Comparison of ENCODE assay signal across 8 cellular contexts in genomic region chr12:80936642-80937390, GRCh38. TPM values are rescaled to one million over a fixed set of nuclear protein-coding genes. Genes with fewer than 3 reads are reported as not detected.
DNase-seq lines count a peak whose midpoint lies in the region; ATAC-seq and TF ChIP-seq lines count a peak whose summit lies in the region.

No MANE protein-coding gene starts in this region.

- H3K27me3 ChIP-seq in H9 (ENCODE audit: insufficient read depth, low read length): no peaks in the 10 kb centered on the region
- H3K27me3 ChIP-seq in body of pancreas: no peaks in the 10 kb centered on the region
- H3K27me3 ChIP-seq in iPS-15b (ENCODE audit: control insufficient read depth, insufficient read depth, low read length): peaks cover 22% of the 10 kb centered on the region
- H3K27me3 ChIP-seq in sigmoid colon: peaks cover 0 to 13% (median 6%) of the 10 kb centered on the region in 3 donors
- H3K27me3 ChIP-seq in CD8-positive, alpha-beta T cell (ENCODE audit: insufficient read depth, low read length): no peaks in the 10 kb centered on the region

- no CpG with 5 or more reads among the region's 67 CpGs for WGBS in H9 (ENCODE audit: extremely low coverage, insufficient read length, low lambda C conversion rate)
- 0% methylated on average over 12 to 60 of the region's 67 CpGs for WGBS in body of pancreas, 2 donors
- WGBS in sigmoid colon, 2 donors: 1% methylated on average over 67 of the region's 67 CpGs

- H3K23ac ChIP-seq in H9 (ENCODE audit: insufficient read length, low read depth, low read length): no peak overlapping the region

- no peak overlapping the region for H2BK5ac ChIP-seq in H9 (ENCODE audit: insufficient read length, low read length)

- H3K9me3 ChIP-seq in H9 (ENCODE audit: control insufficient read depth, low read depth, low read length) (no peaks in the 10 kb centered on the region), body of pancreas (no peaks in the 10 kb centered on the region), iPS-15b (ENCODE audit: control insufficient read depth, insufficient read depth, low read length) (no peaks in the 10 kb centered on the region), sigmoid colon (no peaks in the 10 kb centered on the region)
- H3K9me3 ChIP-seq in CD8-positive, alpha-beta T cell (ENCODE audit: low read length): no peaks in the 10 kb centered on the region

- H2BK15ac ChIP-seq in H9 (ENCODE audit: low read depth, low read length): no peak overlapping the region

- no peak overlapping the region for H4K5ac ChIP-seq in H9 (ENCODE audit: insufficient read length, low read depth, low read length)

- no peak overlapping the region for H2BK120ac ChIP-seq in H9 (ENCODE audit: low read depth, low read length, poor library complexity, severe bottlenecking)

- intact Hi-C loops in body of pancreas (cut with DNase I): no loop called here
- intact Hi-C loops in sigmoid colon (cut with DNase I): loop anchor here (10.0 kb wide), 1 partner anchor 328 kb away; no protein-coding TSS in a partner anchor
- intact Hi-C loops in CD8-positive, alpha-beta T cell (cut with DNase I, micrococcal nuclease): no loop called here

- H2BK20ac ChIP-seq in H9 (ENCODE audit: low read depth, low read length, poor library complexity, severe bottlenecking): no peak overlapping the region

- no peak overlapping the region for H3T11ph ChIP-seq in H9 (ENCODE audit: low read length)

- H2AFZ ChIP-seq in H9 (ENCODE audit: low read length): no peak overlapping the region

- peak; percentile 27; the same call in 1 of the 3 replicates for TF ChIP-seq CTCF in H9 (conservative IDR thresholded peaks at IDR 0.05)
- no peak for TF ChIP-seq CTCF in body of pancreas (IDR thresholded peaks at IDR 0.05)
- TF ChIP-seq CTCF in sigmoid colon (IDR thresholded peaks at IDR 0.05): no peak
- no peak for TF ChIP-seq CTCF in CD8-positive, alpha-beta T cell (IDR thresholded peaks at IDR 0.05)

- H3K4me3 ChIP-seq in body of pancreas (peak overlapping the region; percentile 33 to 43), iPS-15b (ENCODE audit: low read depth, low read length) (peak overlapping the region; percentile 96), sigmoid colon (peak overlapping the region; percentile 51 to 81 (median 69))
- H3K4me3 ChIP-seq in CD8-positive, alpha-beta T cell (ENCODE audit: low read depth, low read length): no peak overlapping the region

- peak in 2 of 3 donors; percentile 14 to 19 for TF ChIP-seq POLR2A in body of pancreas (IDR thresholded peaks at IDR 0.05)
- TF ChIP-seq POLR2A in sigmoid colon (IDR thresholded peaks at IDR 0.05): no peak

- H3K4me2 ChIP-seq in H9 (ENCODE audit: insufficient read depth, insufficient read length, low read length): peak overlapping the region; percentile 69

- no peak for TF ChIP-seq EP300 in sigmoid colon (IDR thresholded peaks at IDR 0.05)

- peak; percentile 68 for ATAC-seq in body of pancreas
- no peak for ATAC-seq in CD8-positive, alpha-beta T cell

- POLR2A ChIA-PET in CD8-positive, alpha-beta T cell (lab: Charles Lee): no interaction called here

- H2BK12ac ChIP-seq in H9 (ENCODE audit: insufficient read length, low read depth, low read length): no peak overlapping the region

- H4K8ac ChIP-seq in H9 (replicated peaks; ENCODE audit: insufficient read length, low read depth, low read length): no peak overlapping the region

- no peak overlapping the region for H3K56ac ChIP-seq in H9 (ENCODE audit: insufficient read length, low read depth, low read length)

- DNase-seq in SIG-M5 treated with dmso at 0.1 percent for 504 hours (lab: John Stamatoyannopoulos, UW; ENCODE audit: unreplicated experiment): peak; percentile 44
- DNase-seq in SIG-M5 (lab: John Stamatoyannopoulos, UW): no peak
- peak; percentile 75 for DNase-seq in H9
- peak; percentile 22 for DNase-seq in M059J (ENCODE audit: low read depth)
- peak; percentile 17 to 50 (median 24) for DNase-seq in body of pancreas
- DNase-seq in sigmoid colon: peak; percentile 69
- no peak for DNase-seq in CD8-positive, alpha-beta T cell

- H3K79me1 ChIP-seq in H9 (ENCODE audit: insufficient read depth, low read depth, low read length, poor library complexity, severe bottlenecking): no peaks in the 10 kb centered on the region

- no peak overlapping the region for H3K4ac ChIP-seq in H9 (ENCODE audit: low read depth, low read length)

- peak overlapping the region; percentile 66 for H3K14ac ChIP-seq in H9 (ENCODE audit: insufficient read depth, low read length)

- H3K4me1 ChIP-seq in H9 (ENCODE audit: insufficient read depth, low read length) (peaks cover 3% of the 10 kb centered on the region; the same call in 1 of the 2 replicates), body of pancreas (peaks cover 4% of the 10 kb centered on the region), iPS-15b (ENCODE audit: control insufficient read depth, insufficient read depth, low read length) (peaks cover 9% of the 10 kb centered on the region), sigmoid colon (peaks cover 0 to 14% (median 3%) of the 10 kb centered on the region in 4 donors)
- H3K4me1 ChIP-seq in CD8-positive, alpha-beta T cell (ENCODE audit: insufficient read depth, low read length): no peaks in the 10 kb centered on the region

- H4K20me1 ChIP-seq in H9 (ENCODE audit: control insufficient read depth, insufficient read depth, insufficient read length): no peaks in the 10 kb centered on the region

- H3K27ac Mint-ChIP-seq in H9: peak overlapping the region; percentile 88 to 89 (median 89); a peak in 6 of 7 replicates
- no peak overlapping the region for H3K27ac Mint-ChIP-seq in CD8-positive, alpha-beta T cell

- H3K36me3 ChIP-seq in body of pancreas (replicated peaks in 1 of 2; ENCODE audit: insufficient read depth in 1 of 2, low read depth in 2 of 2) (no peaks in the 10 kb centered on the region), iPS-15b (ENCODE audit: control insufficient read depth, insufficient read depth, low read length) (no peaks in the 10 kb centered on the region), sigmoid colon (no peaks in the 10 kb centered on the region)
- H3K36me3 ChIP-seq in CD8-positive, alpha-beta T cell (ENCODE audit: insufficient read depth, low read length): no peaks in the 10 kb centered on the region

- CTCF ChIA-PET in CD8-positive, alpha-beta T cell (lab: Charles Lee): no interaction called here

- H3K27me3 Mint-ChIP-seq in H9 (ENCODE audit: low read depth): peaks cover 9% of the 10 kb centered on the region
- H3K27me3 Mint-ChIP-seq in CD8-positive, alpha-beta T cell (ENCODE audit: low read depth): peaks cover 27% of the 10 kb centered on the region

- no peaks in the 10 kb centered on the region; a peak in 1 of 7 replicates for H3K36me3 Mint-ChIP-seq in H9 (ENCODE audit: insufficient read depth in 1 of 3, low read depth in 3 of 3)
- no peaks in the 10 kb centered on the region for H3K36me3 Mint-ChIP-seq in CD8-positive, alpha-beta T cell

- H3K9me3 Mint-ChIP-seq in H9: no peaks in the 10 kb centered on the region
- H3K9me3 Mint-ChIP-seq in CD8-positive, alpha-beta T cell: no peaks in the 10 kb centered on the region

- H3K27ac ChIP-seq in H9 (ENCODE audit: insufficient read length, low read depth, low read length): no peak overlapping the region
- H3K27ac ChIP-seq in body of pancreas: peak overlapping the region in 3 of 4 donors; percentile 40 to 63 (median 48)
- peak overlapping the region; percentile 42 to 73 (median 72) for H3K27ac ChIP-seq in sigmoid colon
- no peak overlapping the region for H3K27ac ChIP-seq in CD8-positive, alpha-beta T cell (ENCODE audit: low read depth, low read length)

- H3K23me2 ChIP-seq in H9 (ENCODE audit: insufficient read length, low read depth, low read length, poor library complexity, severe bottlenecking): peaks cover 4% of the 10 kb centered on the region

- H4K91ac ChIP-seq in H9 (ENCODE audit: insufficient read length, low read depth, low read length): no peak overlapping the region

- no peaks in the 10 kb centered on the region for H3K79me2 ChIP-seq in H9 (ENCODE audit: insufficient read depth, low read length)

- peak overlapping the region; percentile 23 for H3K18ac ChIP-seq in H9 (ENCODE audit: insufficient read length, low read depth, low read length)

- peak overlapping the region; percentile 54 for H3K9ac ChIP-seq in H9 (ENCODE audit: extremely low read depth, insufficient read length, low read length)
- H3K9ac ChIP-seq in iPS-15b (ENCODE audit: low read depth, low read length): peak overlapping the region; percentile 76

- H3K4me1 Mint-ChIP-seq in H9: peaks cover 40 to 49% of the 10 kb centered on the region in 2 experiments
- no peaks in the 10 kb centered on the region for H3K4me1 Mint-ChIP-seq in CD8-positive, alpha-beta T cell (ENCODE audit: low read depth)

- H2AK5ac ChIP-seq in H9 (ENCODE audit: insufficient read length, low read length): no peak overlapping the region

- H3K4me3 Mint-ChIP-seq in H9: peak overlapping the region; percentile 89 to 95
- no peak overlapping the region for H3K4me3 Mint-ChIP-seq in CD8-positive, alpha-beta T cell

RNA-seq across cellular contexts. Expression of gene LIN7A, which starts 0.9 kb away (rescaled TPM):
- total RNA-seq in H9 (2021) (18.3 and 18.4 TPM in 2 replicates), body of pancreas (1 to 10 TPM in 1 of 2 donors, under 1 TPM in 1; 0.66 to 1.0 TPM), sigmoid colon (10 to 100 TPM in 1 of 4 donors, 1 to 10 TPM in 3; 4.6 to 10.7 (median 7.9) TPM)
- total RNA-seq in M059J (2014; rRNA removed; shearing (Covaris generic)): 1.3 and 1.9 TPM in 2 replicates
- polyA plus RNA-seq in sigmoid colon: 1 to 10 TPM in 2 of 3 donors, under 1 TPM in 1; 0.60 to 1.6 (median 1.1) TPM
- not detected for total RNA-seq in CD8-positive, alpha-beta T cell

Comparison
In these comparisons a context has a peak if more than half of its experiments do, and no peak if none do; other contexts are left out.
1. DNase-seq: peak in SIG-M5 treated with dmso at 0.1 percent for 504 hours (single experiment), H9 (single experiment), M059J (single experiment), body of pancreas (4 of 4) and sigmoid colon (single experiment); none in SIG-M5 (single experiment) and CD8-positive, alpha-beta T cell (0 of 7).
2. H3K27ac ChIP-seq: peak in body of pancreas (3 of 4) and sigmoid colon (4 of 4); none in H9 (single experiment) and CD8-positive, alpha-beta T cell (single experiment).
3. POLR2A ChIP-seq: peak in body of pancreas (2 of 3); none in sigmoid colon (0 of 2).